21 cellular contexts compared by ENCODE assay signal in genomic region chr6:4472953-4473642, GRCh38.
"Had no signal": no experiment of that assay in that cellular context is flagged by ENCODE, and none has a peak within 500 bp of the region (broad histone marks: within the 10 kb centered on the region; RNA-seq: fewer than 3 reads in every experiment).

No MANE protein-coding gene starts in this region.

- H3K36me3 Mint-ChIP-seq: stimulated activated effector memory CD8-positive, alpha-beta T cell treated with anti-CD3 and anti-CD28 coated beads, Interleukin-12 subunit alpha, Interleukin-12 subunit beta, amount 100 ng/mL, for 72 hours had no signal

- DNase-seq: activated B cell treated with CpG ODN at 0.5 μM for 24 hours; activated CD4-positive, alpha-beta memory T cell treated with anti-CD3 and anti-CD28 coated beads for 36 hours; activated CD4-positive, alpha-beta T cell treated with anti-CD3 and anti-CD28 coated beads for 4 hours; activated gamma-delta T cell treated with Interleukin-2 at 50 U/mL for 16 hours; activated T-cell treated with anti-CD3 and anti-CD28 coated beads for 4 hours; adrenal gland; dermis blood vessel endothelial cell; effector memory CD4-positive, alpha-beta T cell; esophagus squamous epithelium; left colon; natural killer cell; ovary; psoas muscle; stimulated activated CD4-positive, alpha-beta T cell treated with anti-CD3 and anti-CD28 coated beads, Interleukin-4, amount 100 ng/mL, for 24 hours; stomach; T-helper 9 cell; trophoblast cell had no signal

- H3K9me3 ChIP-seq: adrenal gland, ovary, psoas muscle had no signal

- H3K4me3 Mint-ChIP-seq: activated B cell treated with CpG ODN at 0.5 μM for 24 hours; activated CD4-positive, alpha-beta memory T cell treated with anti-CD3 and anti-CD28 coated beads for 36 hours; activated T-helper 1 cell treated with anti-CD3 and anti-CD28 coated beads, Interleukin-12 subunit alpha, Interleukin-12 subunit beta, Interleukin-2, Interleukin-4 antibody, amounts not matched to agents 30 ng/mL and 10 ng/mL and 1 ng/mL, durations not matched to agents 14 hours and 24 hours and 36 hours; natural killer cell; stimulated activated effector memory CD8-positive, alpha-beta T cell treated with anti-CD3 and anti-CD28 coated beads, Interleukin-12 subunit alpha, Interleukin-12 subunit beta, amount 100 ng/mL, for 72 hours had no signal

- H3K27me3 ChIP-seq: adrenal gland, esophagus squamous epithelium, ovary, stomach had no signal

- H3K36me3 ChIP-seq: adrenal gland, esophagus squamous epithelium, ovary, stomach had no signal

- H3K27me3 Mint-ChIP-seq: activated B cell treated with CpG ODN at 0.5 μM for 24 hours had no signal

- H3K4me1 ChIP-seq: adrenal gland, esophagus squamous epithelium, psoas muscle, stomach had no signal

- H3K4me3 ChIP-seq: adrenal gland, esophagus squamous epithelium, lung, ovary, psoas muscle, stomach had no signal

- H3K4me1 Mint-ChIP-seq: activated B cell treated with CpG ODN at 0.5 μM for 24 hours; natural killer cell; stimulated activated effector memory CD8-positive, alpha-beta T cell treated with anti-CD3 and anti-CD28 coated beads, Interleukin-12 subunit alpha, Interleukin-12 subunit beta, amount 100 ng/mL, for 72 hours had no signal

- H3K27ac ChIP-seq: adrenal gland, esophagus squamous epithelium, ovary, psoas muscle, stomach had no signal

- H3K27ac Mint-ChIP-seq: activated B cell treated with CpG ODN at 0.5 μM for 24 hours; activated CD4-positive, alpha-beta memory T cell treated with anti-CD3 and anti-CD28 coated beads for 36 hours; activated naive CD4-positive, alpha-beta T cell treated with anti-CD3 and anti-CD28 coated beads, Interleukin-2, amount 50 U/mL, for 72 hours; activated T-helper 1 cell treated with anti-CD3 and anti-CD28 coated beads, Interleukin-12 subunit alpha, Interleukin-12 subunit beta, Interleukin-2, Interleukin-4 antibody, amounts not matched to agents 30 ng/mL and 10 ng/mL and 1 ng/mL, durations not matched to agents 14 hours and 24 hours and 36 hours; natural killer cell; stimulated activated effector memory CD8-positive, alpha-beta T cell treated with anti-CD3 and anti-CD28 coated beads, Interleukin-12 subunit alpha, Interleukin-12 subunit beta, amount 100 ng/mL, for 72 hours had no signal
